10 cellular contexts compared by ENCODE assay signal in the genomic region with DNA sequence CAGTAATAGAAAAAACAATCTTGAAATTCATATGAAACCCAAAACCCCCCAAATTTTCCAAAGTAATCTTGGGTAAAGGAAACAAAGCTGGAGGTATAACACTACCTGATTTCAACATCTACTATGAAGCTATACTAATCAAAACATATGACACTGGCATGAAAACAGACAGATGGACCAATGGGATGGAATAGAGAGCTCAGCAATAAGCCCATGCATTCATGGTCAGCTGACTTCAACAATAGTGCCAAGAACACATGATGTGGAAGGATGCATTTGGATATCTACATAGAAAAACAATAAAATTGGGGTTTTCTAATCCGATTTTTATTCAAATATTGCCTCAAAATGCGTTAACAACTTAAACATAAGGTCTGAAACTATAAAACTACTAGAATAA. TPM values are rescaled to one million over a fixed set of nuclear protein-coding genes. Genes with fewer than 3 reads are reported as not detected.
A peak's percentile ranks its signal among the peaks of the same experiment; 100 is the strongest.
DNase-seq lines count a peak whose midpoint lies in the region; ATAC-seq, FAIRE-seq and TF ChIP-seq lines count a peak whose summit lies in the region.
"Had no signal": no experiment of that assay in that cellular context is flagged by ENCODE, and none has a peak within 500 bp of the region (broad histone marks: within the 10 kb centered on the region; RNA-seq: fewer than 3 reads in every experiment).

No MANE protein-coding gene starts in this region.

- TF ChIP-seq CTCF in PC-3 (conservative IDR thresholded peaks at IDR 0.05; ENCODE audit: low read depth, low read length) = no peak
- TF ChIP-seq CTCF in fibroblast of mammary gland (conservative IDR thresholded peaks at IDR 0.05; ENCODE audit: control insufficient read depth, insufficient read depth, low read depth, low read length) = no peak
- TF ChIP-seq CTCF in gastrocnemius medialis (IDR thresholded peaks at IDR 0.05 in 4 of 5, conservative IDR thresholded peaks at IDR 0.05 in 1 of 5) = no peak
- no peak for TF ChIP-seq CTCF in vagina (IDR thresholded peaks at IDR 0.05)

- peak; percentile 86 for FAIRE-seq in H54 (lab: Jason Lieb, UNC)

- H3K9me2 ChIP-seq in PC-3 (replicated peaks; ENCODE audit: low read length) = no peaks in the 10 kb centered on the region

- POLR2A ChIA-PET in PC-3 (lab: Charles Lee; ENCODE audit: unreplicated experiment) = interaction anchor here (0.5 to 0.6 kb wide), 2 partner anchors 92 to 430 kb away, joined by 3 to 4 read pairs; no protein-coding TSS in a partner anchor

- no peak overlapping the region for H3K9ac ChIP-seq in PC-3 (ENCODE audit: low read length)
- H3K9ac ChIP-seq: BLaER1 treated with 17β-estradiol and CSF1 and Interleukin-3, amounts not matched to agents 10 nM and 100 nM had no signal

- no peak overlapping the region for H3K4me3 ChIP-seq in PC-3 (ENCODE audit: low read length)
- H3K4me3 ChIP-seq in fibroblast of mammary gland (ENCODE audit: control insufficient read depth, low read depth, low read length) = no peak overlapping the region
- no peak overlapping the region for H3K4me3 ChIP-seq in gastrocnemius medialis
- no peak overlapping the region for H3K4me3 ChIP-seq in vagina
- H3K4me3 ChIP-seq: BLaER1 treated with 17β-estradiol and CSF1 and Interleukin-3, amounts not matched to agents 10 nM and 100 nM; GM23338 had no signal

- no peaks in the 10 kb centered on the region for H3K27me3 ChIP-seq in PC-3 (ENCODE audit: low read length)
- no peaks in the 10 kb centered on the region for H3K27me3 ChIP-seq in gastrocnemius medialis
- no peaks in the 10 kb centered on the region for H3K27me3 ChIP-seq in vagina
- H3K27me3 ChIP-seq: BLaER1 treated with 17β-estradiol and CSF1 and Interleukin-3, amounts not matched to agents 10 nM and 100 nM had no signal

- H3K4me2 ChIP-seq in PC-3 (ENCODE audit: low read length) = no peak overlapping the region
- H3K4me2 ChIP-seq: BLaER1 treated with 17β-estradiol and CSF1 and Interleukin-3, amounts not matched to agents 10 nM and 100 nM; GM23338 had no signal

- in situ Hi-C loops in gastrocnemius medialis (cut with MboI; ENCODE audit: low sequenced_read_pairs in 4 of 4) = loop anchor here in 3 of 4 donors (5.0 kb wide), 1 partner anchor 95 kb away; no protein-coding TSS in a partner anchor

- no peak for TF ChIP-seq POLR2A in H54 (IDR thresholded peaks at IDR 0.05; ENCODE audit: low read depth, low read length)
- no peak for TF ChIP-seq POLR2A in gastrocnemius medialis (IDR thresholded peaks at IDR 0.05)
- TF ChIP-seq POLR2A in vagina (IDR thresholded peaks at IDR 0.05) = no peak

- intact Hi-C loops in PC-3 (cut with micrococcal nuclease) = loop anchor here (1.0 to 5.0 kb wide), 5 partner anchors 45 to 525 kb away; partner anchors contain the start of genes PPP2R1A, ZNF616 and ZNF841
- intact Hi-C loops in gastrocnemius medialis (cut with DNase I; ENCODE audit: low total_unique reads) = loop anchor here (1.0 to 5.0 kb wide), 2 partner anchors 50 to 98 kb away; partner anchors contain the start of gene ZNF616
- intact Hi-C loops in vagina (cut with DNase I) = no loop called here

- H2AFZ ChIP-seq in PC-3 (ENCODE audit: low read length) = no peak overlapping the region
- H2AFZ ChIP-seq: GM23338 had no signal

- ATAC-seq in PC-3 (peak; percentile 45; the same call in 1 of the 2 replicates), gastrocnemius medialis (peak; percentile 47 to 55), HG02885 (IDR thresholded peaks at IDR 0.05; ENCODE audit: poor library complexity, unreplicated experiment) (no peak)

- no TSS peak for BruUV-seq in PC-3 (replicated peaks; lab: Mats Ljungman, UMichigan)

- H3K4me1 ChIP-seq in PC-3 (ENCODE audit: insufficient read depth, low read length) (no peaks in the 10 kb centered on the region), gastrocnemius medialis (no peaks in the 10 kb centered on the region), vagina (no peaks in the 10 kb centered on the region)

- DNase-seq in H54 (ENCODE audit: insufficient read length, low spot score) (no peak), PC-3 (no peak), fibroblast of mammary gland (ENCODE audit: low read depth) (peak; percentile 16), gastrocnemius medialis (no peak), NCI-H187 (lab: John Stamatoyannopoulos, UW) (no peak), vagina (ENCODE audit: extremely low spot score in 2 of 2) (no peak)
- DNase-seq: GF-D8 had no signal

- no peaks in the 10 kb centered on the region for H3K79me2 ChIP-seq in PC-3 (ENCODE audit: low read length)

- H3K36me3 ChIP-seq in PC-3 (ENCODE audit: low read depth, low read length) (no peaks in the 10 kb centered on the region), gastrocnemius medialis (no peaks in the 10 kb centered on the region), vagina (no peaks in the 10 kb centered on the region)

- no peaks in the 10 kb centered on the region for H3K9me3 ChIP-seq in PC-3 (ENCODE audit: low read length)
- no peaks in the 10 kb centered on the region for H3K9me3 ChIP-seq in gastrocnemius medialis
- H3K9me3 ChIP-seq in vagina = no peaks in the 10 kb centered on the region
- H3K9me3 ChIP-seq: BLaER1 treated with 17β-estradiol and CSF1 and Interleukin-3, amounts not matched to agents 10 nM and 100 nM had no signal

- no peak overlapping the region for H3K27ac ChIP-seq in PC-3 (ENCODE audit: low read length)
- H3K27ac ChIP-seq in gastrocnemius medialis = no peak overlapping the region
- no peak overlapping the region for H3K27ac ChIP-seq in vagina
- H3K27ac ChIP-seq: BLaER1 treated with 17β-estradiol and CSF1 and Interleukin-3, amounts not matched to agents 10 nM and 100 nM had no signal

- H3F3A ChIP-seq in PC-3 (ENCODE audit: low read length, unreplicated experiment) = peaks cover 5% of the 10 kb centered on the region

- H4K20me1 ChIP-seq in PC-3 (ENCODE audit: low read length) = no peaks in the 10 kb centered on the region
- H4K20me1 ChIP-seq: BLaER1 treated with 17β-estradiol and CSF1 and Interleukin-3, amounts not matched to agents 10 nM and 100 nM had no signal

- CTCF ChIA-PET in PC-3 (lab: Charles Lee) = interaction anchor here (0.6 kb wide), 1 partner anchor 48 kb away, joined by 5 read pairs; no protein-coding TSS in a partner anchor

RNA-seq across cellular contexts. Expression of gene ZNF766, which starts 32.2 kb away (rescaled TPM):
- total RNA-seq in PC-3 (2014; rRNA removed) (9.1 and 11.7 TPM in 2 replicates), gastrocnemius medialis (10 to 100 TPM in 1 of 4 donors, 1 to 10 TPM in 3; 6.6 to 11.6 (median 7.7) TPM), vagina (5.6 TPM)

RNA-seq across cellular contexts. Expression of gene PPP2R1A, which starts 47.3 kb away (rescaled TPM):
- 336 and 427 TPM in 2 replicates for total RNA-seq in PC-3 (2014; rRNA removed)
- 100 to 1,000 TPM; 263 to 302 (median 290) TPM for total RNA-seq in gastrocnemius medialis
- total RNA-seq in vagina = 163 TPM

RNA-seq across cellular contexts. Expression of gene ZNF480, which starts 59.8 kb away (rescaled TPM):
- total RNA-seq in PC-3 (2014; rRNA removed) = 7.3 and 9.6 TPM in 2 replicates
- 1 to 10 TPM; 3.8 to 7.4 (median 6.0) TPM for total RNA-seq in gastrocnemius medialis
- total RNA-seq in vagina = 9.1 TPM
